15 cellular contexts compared by ENCODE assay signal in genomic region chr2:171595896-171596295, GRCh38.
DNase-seq lines count a peak whose midpoint lies in the region; ATAC-seq and TF ChIP-seq lines count a peak whose summit lies in the region.
"Had no signal": no experiment of that assay in that cellular context is flagged by ENCODE, and none has a peak within 500 bp of the region (broad histone marks: within the 10 kb centered on the region; RNA-seq: fewer than 3 reads in every experiment).

No MANE protein-coding gene starts in this region.

- no peak for ATAC-seq in GM23338
- ATAC-seq in SK-N-SH treated with all-trans-retinoic acid at 6 μM for 48 hours, result peak; percentile 59; the same call in 2 of the 3 replicates
- ATAC-seq in GM18868 (IDR thresholded peaks at IDR 0.05; ENCODE audit: unreplicated experiment), result no peak
- ATAC-seq: activated T-cell treated with anti-CD3 and anti-CD28 coated beads, Interleukin-2, amount 50 U/mL, for 4 hours; heart left ventricle; right cardiac atrium; WTC11 had no signal

- H3K27ac ChIP-seq in GM23338 (ENCODE audit: low read depth) (no peak overlapping the region), fibroblast of lung (ENCODE audit: insufficient read depth, low read length) (peak overlapping the region; percentile 32)
- H3K27ac ChIP-seq: heart left ventricle had no signal

- no peaks in the 10 kb centered on the region for H3K4me1 ChIP-seq in GM23338 (ENCODE audit: insufficient read depth)
- H3K4me1 ChIP-seq in fibroblast of lung (ENCODE audit: control insufficient read depth, extremely low read depth, insufficient read depth, low read length), result peaks cover 6% of the 10 kb centered on the region
- no peaks in the 10 kb centered on the region for H3K4me1 ChIP-seq in Caco-2

- POLR2A ChIA-PET in Caco-2 (lab: Charles Lee), result no interaction called here

- no peaks in the 10 kb centered on the region for H3K9me3 ChIP-seq in fibroblast of lung (ENCODE audit: control insufficient read depth, insufficient read depth, low read depth, low read length)
- no peaks in the 10 kb centered on the region; the same call in 1 of the 2 replicates for H3K9me3 ChIP-seq in Caco-2
- H3K9me3 ChIP-seq: heart left ventricle had no signal

- TF ChIP-seq CTCF in GM23338 (conservative IDR thresholded peaks at IDR 0.05; ENCODE audit: low read depth in 2 of 2), result no peak
- TF ChIP-seq CTCF in fibroblast of lung (conservative IDR thresholded peaks at IDR 0.05 in 1 of 2, IDR thresholded peaks at IDR 0.05 in 1 of 2; ENCODE audit: low read depth in 1 of 2, low read length in 2 of 2), result no peak
- no peak for TF ChIP-seq CTCF in Caco-2 (IDR thresholded peaks at IDR 0.05; ENCODE audit: insufficient read depth in 1 of 2, low read depth in 1 of 2, low read length in 1 of 2, severe bottlenecking in 1 of 2, unreplicated experiment in 1 of 2)

- H3K9me3 Mint-ChIP-seq in GM23338, result no peaks in the 10 kb centered on the region; the same call in 2 of the 3 replicates
- no peaks in the 10 kb centered on the region for H3K9me3 Mint-ChIP-seq in Caco-2 (ENCODE audit: unreplicated experiment)
- H3K9me3 Mint-ChIP-seq: central memory CD8-positive, alpha-beta T cell had no signal

- H3K9me2 ChIP-seq in GM23338 (ENCODE audit: insufficient read depth), result no peaks in the 10 kb centered on the region

- no peak overlapping the region for H3K9ac ChIP-seq in fibroblast of lung (ENCODE audit: insufficient read depth, low read length)

- no peak overlapping the region for H3K4me2 ChIP-seq in GM23338
- no peak overlapping the region for H3K4me2 ChIP-seq in fibroblast of lung (ENCODE audit: extremely low read depth, insufficient read depth, low read length)

- no peak overlapping the region for H3K4me3 ChIP-seq in GM23338
- H3K4me3 ChIP-seq in fibroblast of lung (replicated peaks in 1 of 4; ENCODE audit: control extremely low read depth in 1 of 4, insufficient read depth in 1 of 4, low read depth in 3 of 4, low read length in 4 of 4), result no peak overlapping the region
- no peak overlapping the region for H3K4me3 ChIP-seq in Caco-2 (ENCODE audit: low read depth, low read length)
- H3K4me3 ChIP-seq: heart left ventricle had no signal

- H3K36me3 ChIP-seq in GM23338 (ENCODE audit: insufficient read depth), result no peaks in the 10 kb centered on the region
- H3K36me3 ChIP-seq in fibroblast of lung (ENCODE audit: control insufficient read depth, insufficient read depth, low read length), result no peaks in the 10 kb centered on the region
- no peaks in the 10 kb centered on the region for H3K36me3 ChIP-seq in Caco-2 (ENCODE audit: control insufficient read depth, insufficient read depth, low read length)
- H3K36me3 ChIP-seq: heart left ventricle had no signal

- no TSS peak for BruUV-seq in Caco-2 (replicated peaks; lab: Mats Ljungman, UMichigan)

- no peaks in the 10 kb centered on the region for H3K27me3 ChIP-seq in GM23338 (ENCODE audit: insufficient read depth)
- no peaks in the 10 kb centered on the region for H3K27me3 ChIP-seq in fibroblast of lung (ENCODE audit: control insufficient read depth, insufficient read depth, low read length)
- H3K27me3 ChIP-seq in Caco-2 (replicated peaks; ENCODE audit: control insufficient read depth, insufficient read depth, low read length), result no peaks in the 10 kb centered on the region

- no peaks in the 10 kb centered on the region for H3K79me2 ChIP-seq in GM23338 (replicated peaks; ENCODE audit: insufficient read depth)
- no peaks in the 10 kb centered on the region for H3K79me2 ChIP-seq in fibroblast of lung (ENCODE audit: control insufficient read depth, insufficient read depth, low read length)

- H2AFZ ChIP-seq in GM23338 (peak overlapping the region; percentile 14; the same call in 1 of the 2 replicates), fibroblast of lung (ENCODE audit: low read length) (peak overlapping the region; percentile 10)

- no peak for DNase-seq in GM23338 (ENCODE audit: low spot score)
- peak; percentile 87 to 92 for DNase-seq in fibroblast of lung (ENCODE audit: low read depth in 2 of 2)
- peak; percentile 36 for DNase-seq in smooth muscle cell of the brain vasculature (ENCODE audit: low read depth, low spot score)
- no peak for DNase-seq in NCI-H2081 (lab: John Stamatoyannopoulos, UW)
- DNase-seq in Caco-2, result no peak
- DNase-seq: activated T-cell treated with anti-CD3 and anti-CD28 coated beads, Interleukin-2, amount 50 U/mL, for 4 hours; DMS153; heart left ventricle; midbrain; right cardiac atrium; trophoblast cell had no signal

- H3K4me1 Mint-ChIP-seq in GM23338 (peaks cover 9% of the 10 kb centered on the region; the same call in 2 of the 3 replicates), Caco-2 (ENCODE audit: low read depth, unreplicated experiment) (peaks cover 6% of the 10 kb centered on the region)
- H3K4me1 Mint-ChIP-seq: central memory CD8-positive, alpha-beta T cell had no signal

- H3F3A ChIP-seq in GM23338 (replicated peaks; ENCODE audit: low read depth), result no peaks in the 10 kb centered on the region

- H3K27me3 Mint-ChIP-seq in GM23338 (ENCODE audit: insufficient read depth, low read depth, poor library complexity) (peaks cover 10% of the 10 kb centered on the region), Caco-2 (ENCODE audit: insufficient read depth, unreplicated experiment) (peaks cover 5% of the 10 kb centered on the region)

- intact Hi-C loops in Caco-2 (cut with micrococcal nuclease; ENCODE audit: unreplicated experiment), result loop anchor here (5.0 kb wide), 1 partner anchor 91 kb away; the partner anchor contains the start of gene DYNC1I2

- H3K4me3 Mint-ChIP-seq in GM23338 (no peak overlapping the region), Caco-2 (ENCODE audit: unreplicated experiment) (no peak overlapping the region)
- H3K4me3 Mint-ChIP-seq: activated T-cell treated with anti-CD3 and anti-CD28 coated beads, Interleukin-2, amount 50 U/mL, for 4 hours; central memory CD8-positive, alpha-beta T cell; WTC11 had no signal

- H4K20me1 ChIP-seq in GM23338 (replicated peaks; ENCODE audit: insufficient read depth) (no peaks in the 10 kb centered on the region), fibroblast of lung (ENCODE audit: control insufficient read depth, extremely low read depth, insufficient read depth, low read length) (no peaks in the 10 kb centered on the region)

- no peaks in the 10 kb centered on the region for H3K36me3 Mint-ChIP-seq in GM23338 (ENCODE audit: low read depth)
- no peaks in the 10 kb centered on the region for H3K36me3 Mint-ChIP-seq in Caco-2 (ENCODE audit: insufficient read depth, unreplicated experiment)
- H3K36me3 Mint-ChIP-seq: WTC11 had no signal

- CTCF ChIA-PET in Caco-2 (lab: Charles Lee), result no interaction called here

- H3K27ac Mint-ChIP-seq in GM23338 (no peak overlapping the region), Caco-2 (ENCODE audit: unreplicated experiment) (no peak overlapping the region)
- H3K27ac Mint-ChIP-seq: WTC11 had no signal

TF ChIP-seq in GM23338, 12 proteins besides CTCF, POLR2A, EP300 and RAD21:
- TF ChIP-seq CREB1 (CRISPR knock-in tag; IDR thresholded peaks at IDR 0.05; ENCODE audit: low read depth), result no peak
- TF ChIP-seq ZNF114 (CRISPR knock-in tag; IDR thresholded peaks at IDR 0.05), result no peak
- TF ChIP-seq ETS1 (IDR thresholded peaks at IDR 0.05), result no peak
- no peak for TF ChIP-seq POLR2AphosphoS5 (IDR thresholded peaks at IDR 0.05; ENCODE audit: low read depth)

TF ChIP-seq in SK-N-SH treated with all-trans-retinoic acid at 6 μM for 48 hours, 23 proteins besides CTCF, POLR2A, EP300 and RAD21:
- no peak for TF ChIP-seq GLIS3 (CRISPR knock-in tag; IDR thresholded peaks at IDR 0.05)
- TF ChIP-seq ESRRG (CRISPR knock-in tag; IDR thresholded peaks at IDR 0.05), result no peak
- no peak for TF ChIP-seq POU6F1 (CRISPR knock-in tag; IDR thresholded peaks at IDR 0.05; ENCODE audit: borderline replicate concordance, low read depth)
- TF ChIP-seq SNAI2 (CRISPR knock-in tag; IDR thresholded peaks at IDR 0.05), result no peak
- no peak for TF ChIP-seq TCF4 (CRISPR knock-in tag; IDR thresholded peaks at IDR 0.05; ENCODE audit: borderline replicate concordance)
- TF ChIP-seq ZFP30 (CRISPR knock-in tag; IDR thresholded peaks at IDR 0.05), result no peak
- no peak for TF ChIP-seq CSRNP3 (CRISPR knock-in tag; IDR thresholded peaks at IDR 0.05)

Comparison
In these comparisons a context has a peak if more than half of its experiments do, and no peak if none do; other contexts are left out.
1. DNase-seq: peak in fibroblast of lung (2 of 2) and smooth muscle cell of the brain vasculature (single experiment); none in GM23338 (single experiment), NCI-H2081 (0 of 2) and Caco-2 (0 of 2).